Comparison of ENCODE assay signal across 19 cellular contexts in genomic region chr7:31028006-31028405, GRCh38. TPM values are rescaled to one million over a fixed set of nuclear protein-coding genes. Genes with fewer than 3 reads are reported as not detected.
A peak's percentile ranks its signal among the peaks of the same experiment; 100 is the strongest.
DNase-seq lines count a peak whose midpoint lies in the region; ATAC-seq and TF ChIP-seq lines count a peak whose summit lies in the region.
"Had no signal": no experiment of that assay in that cellular context is flagged by ENCODE, and none has a peak within 500 bp of the region (broad histone marks: within the 10 kb centered on the region; RNA-seq: fewer than 3 reads in every experiment).

No MANE protein-coding gene starts in this region.

- peaks cover 17% of the 10 kb centered on the region for H3K4me1 ChIP-seq in cardiac muscle cell (ENCODE audit: low read depth)
- H3K4me1 ChIP-seq in heart right ventricle, result peaks cover 0 to 15% (median 6%) of the 10 kb centered on the region in 9 donors
- no peaks in the 10 kb centered on the region for H3K4me1 ChIP-seq in uterus

- H3K27ac ChIP-seq in cardiac muscle cell (peak overlapping the region; percentile 63), heart right ventricle (peak overlapping the region in 2 of 10 donors; percentile 21 to 59), uterus (peak overlapping the region; percentile 60 to 71), coronary artery (no peak overlapping the region)

- WGBS in heart right ventricle, 2 donors, result 79 to 86% methylated on average over 5 of the region's 5 CpGs

- peaks cover 10% of the 10 kb centered on the region for H3K4me1 Mint-ChIP-seq in chondrocyte (ENCODE audit: low read depth)
- peaks cover 69% of the 10 kb centered on the region for H3K4me1 Mint-ChIP-seq in nephron
- H3K4me1 Mint-ChIP-seq in T-cell, result peaks cover 19 to 31% (median 23%) of the 10 kb centered on the region in 3 donors
- no peaks in the 10 kb centered on the region for H3K4me1 Mint-ChIP-seq in Calu3 (ENCODE audit: low read depth, unreplicated experiment)

- intact Hi-C loops in heart right ventricle (cut with DNase I) (no loop called here), uterus (cut with DNase I; ENCODE audit: low total_unique reads) (no loop called here), Calu3 (cut with micrococcal nuclease; ENCODE audit: unreplicated experiment) (no loop called here)

- ATAC-seq in heart right ventricle, result no peak
- ATAC-seq in T-cell (replicated peaks in 1 of 4), result no peak
- ATAC-seq: PC-3 had no signal

- TF ChIP-seq CTCF in cardiac muscle cell (IDR thresholded peaks at IDR 0.05; ENCODE audit: low read depth, low read length) (no peak), heart right ventricle (IDR thresholded peaks at IDR 0.05) (no peak), chondrocyte (IDR thresholded peaks at IDR 0.05) (no peak), nephron (IDR thresholded peaks at IDR 0.05; ENCODE audit: unreplicated experiment in 3 of 3) (no peak), uterus (IDR thresholded peaks at IDR 0.05) (no peak), coronary artery (IDR thresholded peaks at IDR 0.05) (no peak), Calu3 (IDR thresholded peaks at IDR 0.05; ENCODE audit: unreplicated experiment) (no peak)

- H3K9me3 ChIP-seq in cardiac muscle cell (ENCODE audit: low read depth), result no peaks in the 10 kb centered on the region
- no peaks in the 10 kb centered on the region for H3K9me3 ChIP-seq in heart right ventricle
- H3K9me3 ChIP-seq in uterus, result no peaks in the 10 kb centered on the region
- H3K9me3 ChIP-seq: BE2C had no signal

- DNase-seq in cardiac muscle cell (ENCODE audit: low read depth in 1 of 2, low spot score in 1 of 2), result no peak
- DNase-seq in heart right ventricle, result no peak
- DNase-seq in chondrocyte (ENCODE audit: low spot score), result peak; percentile 41
- DNase-seq in uterus, result no peak
- DNase-seq in T-cell, result no peak
- no peak for DNase-seq in coronary artery (ENCODE audit: low spot score)
- DNase-seq in Calu3, result no peak
- DNase-seq: CD4-positive, CD25-positive, alpha-beta regulatory T cell; COR-L47; EL; KBM-7; NCI-H1105; NCI-H2227 treated with DMSO at 0.1 percent for 48 hours; PC-3; RPMI8226; SHP77 treated with DMSO at 0.1 percent for 48 hours had no signal

- H3K9me3 Mint-ChIP-seq in chondrocyte (ENCODE audit: low read depth) (no peaks in the 10 kb centered on the region), nephron (no peaks in the 10 kb centered on the region), T-cell (peaks cover 0 to 4% (median 0%) of the 10 kb centered on the region in 3 donors), Calu3 (ENCODE audit: low read depth, unreplicated experiment) (no peaks in the 10 kb centered on the region)

- H3K36me3 Mint-ChIP-seq in chondrocyte (ENCODE audit: low read depth) (no peaks in the 10 kb centered on the region), nephron (ENCODE audit: low read depth) (no peaks in the 10 kb centered on the region), T-cell (no peaks in the 10 kb centered on the region), Calu3 (ENCODE audit: insufficient read depth, unreplicated experiment) (no peaks in the 10 kb centered on the region)
- H3K36me3 Mint-ChIP-seq: CD4-positive, CD25-positive, alpha-beta regulatory T cell had no signal

- BruUV-seq in Calu3 (replicated peaks; lab: Mats Ljungman, UMichigan), result no TSS peak

- H3K27ac Mint-ChIP-seq in chondrocyte (ENCODE audit: unreplicated experiment) (no peak overlapping the region), nephron (peak overlapping the region; percentile 81 to 93 (median 83)), T-cell (no peak overlapping the region), Calu3 (ENCODE audit: unreplicated experiment) (no peak overlapping the region)
- H3K27ac Mint-ChIP-seq: CD4-positive, CD25-positive, alpha-beta regulatory T cell had no signal

- H3K27me3 ChIP-seq in cardiac muscle cell (no peaks in the 10 kb centered on the region), heart right ventricle (peaks cover 0 to 18% (median 0%) of the 10 kb centered on the region in 7 donors), uterus (no peaks in the 10 kb centered on the region)
- H3K27me3 ChIP-seq: BE2C had no signal

- H3K36me3 ChIP-seq in cardiac muscle cell (no peaks in the 10 kb centered on the region), heart right ventricle (no peaks in the 10 kb centered on the region), uterus (no peaks in the 10 kb centered on the region)
- H3K36me3 ChIP-seq: BE2C had no signal

- H3K4me3 Mint-ChIP-seq in chondrocyte (ENCODE audit: unreplicated experiment) (no peak overlapping the region), nephron (peak overlapping the region in 1 of 3 experiments; percentile 10), T-cell (no peak overlapping the region), Calu3 (ENCODE audit: low read depth, unreplicated experiment) (no peak overlapping the region)
- H3K4me3 Mint-ChIP-seq: CD4-positive, CD25-positive, alpha-beta regulatory T cell had no signal

- H3K27me3 Mint-ChIP-seq in chondrocyte (ENCODE audit: low read depth) (peaks cover 23% of the 10 kb centered on the region), nephron (ENCODE audit: low read depth) (peaks cover 33% of the 10 kb centered on the region), T-cell (peaks cover 0 to 14% of the 10 kb centered on the region in 2 donors), Calu3 (ENCODE audit: unreplicated experiment) (peaks cover 91% of the 10 kb centered on the region)
- H3K27me3 Mint-ChIP-seq: CD4-positive, CD25-positive, alpha-beta regulatory T cell had no signal

- CTCF ChIA-PET in T-cell (lab: Charles Lee), result no interaction called here
- CTCF ChIA-PET in Calu3 (lab: Charles Lee), result interaction anchor here (0.8 kb wide), 1 partner anchor 31 kb away, joined by 3 read pairs; no protein-coding TSS in a partner anchor

- H3K4me3 ChIP-seq in cardiac muscle cell, result no peak overlapping the region
- no peak overlapping the region for H3K4me3 ChIP-seq in heart right ventricle
- H3K4me3 ChIP-seq in uterus, result no peak overlapping the region
- H3K4me3 ChIP-seq in coronary artery, result no peak overlapping the region

- POLR2A ChIA-PET in T-cell (lab: Charles Lee), result interaction anchor here in 1 of 2 donors (0.6 kb wide), 1 partner anchor 39 kb away, joined by 5 read pairs; no protein-coding TSS in a partner anchor

- no peak for TF ChIP-seq POLR2A in uterus (IDR thresholded peaks at IDR 0.05)

RNA-seq across cellular contexts. Expression of gene ADCYAP1R1, which starts 24.1 kb away (rescaled TPM):
- total RNA-seq in cardiac muscle cell (0.56 and 4.5 TPM in 2 replicates), heart right ventricle (1 to 10 TPM in 9 of 10 donors, under 1 TPM in 1; 0.94 to 5.8 (median 1.8) TPM), chondrocyte (not detected in 3 replicates), uterus (10 to 100 TPM in 1 of 4 donors, 1 to 10 TPM in 3; 3.1 to 22.0 (median 6.7) TPM), T-cell (not detected), Calu3 (2022) (not detected in 2 replicates)
- polyA plus RNA-seq in cardiac muscle cell (0.49 and 0.52 TPM in 2 replicates), heart right ventricle (1 to 10 TPM in 1 of 2 donors, under 1 TPM in 1; 0.59 to 1.1 TPM)
- total RNA-seq: CD4-positive, CD25-positive, alpha-beta regulatory T cell; HepG2; PC-3 had no signal
- polyA plus RNA-seq: CD4-positive, CD25-positive, alpha-beta regulatory T cell; HepG2 had no signal

Comparison
In these comparisons a context has a peak if more than half of its experiments do, and no peak if none do; other contexts are left out.
1. H3K27ac ChIP-seq: peak in cardiac muscle cell (single experiment) and uterus (2 of 2); none in coronary artery (0 of 2).
2. H3K27ac Mint-ChIP-seq: peak in nephron (3 of 3); none in chondrocyte (single experiment), T-cell (0 of 2) and Calu3 (single experiment).